Comparison of ENCODE assay signal across 14 cellular contexts in the genomic region with DNA sequence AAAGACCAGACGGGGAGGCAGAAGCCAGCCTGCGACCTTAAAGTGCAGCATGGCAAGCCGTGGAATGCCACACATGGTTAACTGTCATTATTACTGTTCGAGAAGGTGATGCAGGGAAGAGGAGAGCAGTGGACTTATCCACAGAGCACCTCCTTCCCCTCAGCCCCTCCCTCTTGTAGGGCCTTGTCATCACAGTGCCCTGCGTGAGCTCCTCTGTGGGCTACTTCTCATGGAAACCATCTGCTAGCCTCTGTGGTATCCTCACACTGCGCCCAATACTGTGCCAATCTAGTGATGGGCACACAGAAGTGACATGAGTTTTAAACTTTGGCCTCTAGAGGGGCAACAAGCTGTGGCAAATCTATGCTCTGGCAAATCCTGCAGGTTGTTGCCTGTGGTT. TPM values are rescaled to one million over a fixed set of nuclear protein-coding genes. Genes with fewer than 3 reads are reported as not detected.
DNase-seq lines count a peak whose midpoint lies in the region; ATAC-seq and TF ChIP-seq lines count a peak whose summit lies in the region.
"Had no signal": no experiment of that assay in that cellular context is flagged by ENCODE, and none has a peak within 500 bp of the region (broad histone marks: within the 10 kb centered on the region; RNA-seq: fewer than 3 reads in every experiment).

No MANE protein-coding gene starts in this region.

- H3K9me3 Mint-ChIP-seq in activated naive CD4-positive, alpha-beta T cell treated with anti-CD3 and anti-CD28 coated beads, Interleukin-2, amount 10 ng/mL, durations not matched to agents 7 days and 5 days, result no peaks in the 10 kb centered on the region
- no peaks in the 10 kb centered on the region for H3K9me3 Mint-ChIP-seq in natural killer cell treated with Interleukin-12 subunit alpha and Interleukin-12 subunit beta and Interleukin-15 and Interleukin-18, amount 100 ng/mL, for 72 hours
- H3K9me3 Mint-ChIP-seq: H9 had no signal

- peaks cover 21% of the 10 kb centered on the region for H3K36me3 Mint-ChIP-seq in activated naive CD4-positive, alpha-beta T cell treated with anti-CD3 and anti-CD28 coated beads, Interleukin-2, amount 10 ng/mL, durations not matched to agents 7 days and 5 days
- no peaks in the 10 kb centered on the region for H3K36me3 Mint-ChIP-seq in natural killer cell treated with Interleukin-12 subunit alpha and Interleukin-12 subunit beta and Interleukin-15 and Interleukin-18, amount 100 ng/mL, for 72 hours

- no peaks in the 10 kb centered on the region for H3F3A ChIP-seq in Loucy (ENCODE audit: low read depth)

- TF ChIP-seq POLR2A in uterus (IDR thresholded peaks at IDR 0.05), result no peak

- peaks cover 67% of the 10 kb centered on the region for H3K4me1 Mint-ChIP-seq in activated naive CD4-positive, alpha-beta T cell treated with anti-CD3 and anti-CD28 coated beads, Interleukin-2, amount 10 ng/mL, durations not matched to agents 7 days and 5 days
- peaks cover 38 to 48% of the 10 kb centered on the region in 2 donors for H3K4me1 Mint-ChIP-seq in natural killer cell treated with Interleukin-12 subunit alpha and Interleukin-12 subunit beta and Interleukin-15 and Interleukin-18, amount 100 ng/mL, for 72 hours (ENCODE audit: low read depth in 2 of 2)

- POLR2A ChIA-PET in OCI-LY7 (lab: Charles Lee), result interaction anchor here (1.7 to 2.7 kb wide), 4 partner anchors 17 to 44 kb away, joined by 5 to 39 read pairs (median 10); a partner anchor contains a TSS

- peak overlapping the region; percentile 82 for H3K4me3 Mint-ChIP-seq in activated naive CD4-positive, alpha-beta T cell treated with anti-CD3 and anti-CD28 coated beads, Interleukin-2, amount 10 ng/mL, durations not matched to agents 7 days and 5 days
- H3K4me3 Mint-ChIP-seq in natural killer cell treated with Interleukin-12 subunit alpha and Interleukin-12 subunit beta and Interleukin-15 and Interleukin-18, amount 100 ng/mL, for 72 hours, result peak overlapping the region; percentile 96
- H3K4me3 Mint-ChIP-seq: H9 had no signal

- intact Hi-C loops in uterus (cut with DNase I; ENCODE audit: low total_unique reads) (no loop called here), OCI-LY7 (cut with micrococcal nuclease; ENCODE audit: unreplicated experiment) (no loop called here)

- no peak overlapping the region for H2AFZ ChIP-seq in Loucy (ENCODE audit: low read length)
- H2AFZ ChIP-seq in OCI-LY7 (ENCODE audit: low read length), result no peak overlapping the region; the same call in 1 of the 2 replicates

- H3K9me3 ChIP-seq in Loucy (ENCODE audit: insufficient read depth, low read depth, low read length), result no peaks in the 10 kb centered on the region
- H3K9me3 ChIP-seq in uterus, result no peaks in the 10 kb centered on the region
- H3K9me3 ChIP-seq in OCI-LY7 (ENCODE audit: low read length), result no peaks in the 10 kb centered on the region
- H3K9me3 ChIP-seq: ascending aorta, heart left ventricle had no signal

- H3K27ac Mint-ChIP-seq in activated naive CD4-positive, alpha-beta T cell treated with anti-CD3 and anti-CD28 coated beads, Interleukin-2, amount 10 ng/mL, durations not matched to agents 7 days and 5 days, result peak overlapping the region; percentile 97
- peak overlapping the region; percentile 89 to 97 for H3K27ac Mint-ChIP-seq in natural killer cell treated with Interleukin-12 subunit alpha and Interleukin-12 subunit beta and Interleukin-15 and Interleukin-18, amount 100 ng/mL, for 72 hours
- H3K27ac Mint-ChIP-seq: H9 had no signal

- H3K9ac ChIP-seq in Loucy (ENCODE audit: low read depth, low read length, poor library complexity, severe bottlenecking), result peak overlapping the region; percentile 75

- H3K27me3 ChIP-seq in GM06990 (replicated peaks; ENCODE audit: control insufficient read depth, insufficient read depth, low read length) (no peaks in the 10 kb centered on the region), Loucy (ENCODE audit: insufficient read depth, low read length, poor library complexity, severe bottlenecking) (no peaks in the 10 kb centered on the region), uterus (no peaks in the 10 kb centered on the region)
- H3K27me3 ChIP-seq: ascending aorta, heart left ventricle had no signal

- peak; percentile 34 to 58 for ATAC-seq in natural killer cell treated with Interleukin-12 subunit alpha and Interleukin-12 subunit beta and Interleukin-15 and Interleukin-18, amount 100 ng/mL, for 72 hours
- no peak for ATAC-seq in HG02642 (IDR thresholded peaks at IDR 0.05; ENCODE audit: poor library complexity, unreplicated experiment)
- ATAC-seq: left lobe of liver had no signal

- H3K4me3 ChIP-seq in GM06990 (replicated peaks; ENCODE audit: low read depth, low read length), result peak overlapping the region; percentile 75
- peak overlapping the region; percentile 74 for H3K4me3 ChIP-seq in Loucy (ENCODE audit: low read length, poor library complexity, severe bottlenecking)
- no peak overlapping the region for H3K4me3 ChIP-seq in uterus
- H3K4me3 ChIP-seq in OCI-LY7 (ENCODE audit: low read depth, low read length, poor library complexity, severe bottlenecking), result no peak overlapping the region
- H3K4me3 ChIP-seq: SK-N-MC had no signal

- TF ChIP-seq CTCF in GM06990 (IDR thresholded peaks at IDR 0.05; ENCODE audit: insufficient read depth, low read length, poor library complexity, severe bottlenecking) (no peak), Loucy (conservative IDR thresholded peaks at IDR 0.05; ENCODE audit: low read length) (0 out of 2 replicates have a peak, but pooled peaks have one; percentile 25), uterus (IDR thresholded peaks at IDR 0.05) (no peak), OCI-LY7 (conservative IDR thresholded peaks at IDR 0.05; ENCODE audit: low read length) (no peak)

- DNase-seq in GM06990 (ENCODE audit: extremely low read depth, insufficient read length), result no peak
- DNase-seq in activated naive CD4-positive, alpha-beta T cell treated with anti-CD3 and anti-CD28 coated beads, Interleukin-2, amount 10 ng/mL, durations not matched to agents 7 days and 5 days, result peak; percentile 56
- no peak for DNase-seq in natural killer cell treated with Interleukin-12 subunit alpha and Interleukin-12 subunit beta and Interleukin-15 and Interleukin-18, amount 100 ng/mL, for 72 hours (ENCODE audit: low spot score)
- DNase-seq in uterus, result no peak
- DNase-seq in OCI-LY7 (ENCODE audit: low spot score), result no peak
- DNase-seq: COR-L47, H9, heart left ventricle, NCI-H187 had no signal

- no peaks in the 10 kb centered on the region; the same call in 1 of the 2 replicates for H3K79me2 ChIP-seq in Loucy (ENCODE audit: insufficient read depth, low read length)
- H3K79me2 ChIP-seq in OCI-LY7 (ENCODE audit: insufficient read depth, low read depth, low read length), result no peaks in the 10 kb centered on the region

- CTCF ChIA-PET in activated naive CD4-positive, alpha-beta T cell treated with anti-CD3 and anti-CD28 coated beads, Interleukin-2, amount 10 ng/mL, durations not matched to agents 7 days and 5 days (lab: Charles Lee), result interaction anchor here (0.7 to 4.8 kb wide), 6 partner anchors 15 to 158 kb away, joined by 3 to 21 read pairs (median 10); a partner anchor contains a TSS
- CTCF ChIA-PET in OCI-LY7 (lab: Charles Lee; ENCODE audit: unreplicated experiment), result no interaction called here

- no peak overlapping the region for H3K27ac ChIP-seq in uterus
- H3K27ac ChIP-seq in OCI-LY7 (ENCODE audit: low read depth, low read length, poor library complexity, severe bottlenecking), result no peak overlapping the region
- H3K27ac ChIP-seq: ascending aorta, SK-N-MC had no signal

- H3K4me2 ChIP-seq in Loucy (ENCODE audit: low read depth, low read length, poor library complexity, severe bottlenecking) (peak overlapping the region; percentile 77), OCI-LY7 (ENCODE audit: low read length) (no peak overlapping the region)

- no peaks in the 10 kb centered on the region for H3K27me3 Mint-ChIP-seq in activated naive CD4-positive, alpha-beta T cell treated with anti-CD3 and anti-CD28 coated beads, Interleukin-2, amount 10 ng/mL, durations not matched to agents 7 days and 5 days
- H3K27me3 Mint-ChIP-seq in natural killer cell treated with Interleukin-12 subunit alpha and Interleukin-12 subunit beta and Interleukin-15 and Interleukin-18, amount 100 ng/mL, for 72 hours, result no peaks in the 10 kb centered on the region

- H3K9me2 ChIP-seq in Loucy (replicated peaks; ENCODE audit: low read depth, low read length) (no peaks in the 10 kb centered on the region), OCI-LY7 (ENCODE audit: insufficient read depth, low read length) (no peaks in the 10 kb centered on the region)

- peaks cover 24% of the 10 kb centered on the region for H3K4me1 ChIP-seq in Loucy (ENCODE audit: insufficient read depth, low read length, poor library complexity, severe bottlenecking)
- no peaks in the 10 kb centered on the region for H3K4me1 ChIP-seq in uterus
- peaks cover 14% of the 10 kb centered on the region for H3K4me1 ChIP-seq in OCI-LY7 (ENCODE audit: insufficient read depth, low read length, poor library complexity, severe bottlenecking)
- H3K4me1 ChIP-seq: ascending aorta had no signal

- H4K20me1 ChIP-seq in Loucy (ENCODE audit: insufficient read depth, low read length, poor library complexity, severe bottlenecking) (no peaks in the 10 kb centered on the region), OCI-LY7 (ENCODE audit: insufficient read depth, low read length) (no peaks in the 10 kb centered on the region)

- no TSS peak for BruUV-seq in OCI-LY7 (replicated peaks; lab: Mats Ljungman, UMichigan)

- peaks cover 9% of the 10 kb centered on the region for H3K36me3 ChIP-seq in GM06990 (ENCODE audit: control insufficient read depth, insufficient read depth, low read length)
- no peaks in the 10 kb centered on the region for H3K36me3 ChIP-seq in Loucy (ENCODE audit: insufficient read depth, low read length)
- no peaks in the 10 kb centered on the region for H3K36me3 ChIP-seq in uterus
- no peaks in the 10 kb centered on the region for H3K36me3 ChIP-seq in OCI-LY7 (ENCODE audit: insufficient read depth, low read length)
- H3K36me3 ChIP-seq: ascending aorta, heart left ventricle had no signal

RNA-seq across cellular contexts. Expression of a gene that starts 18.2 kb away (rescaled TPM):
- total RNA-seq in natural killer cell treated with Interleukin-12 subunit alpha and Interleukin-12 subunit beta and Interleukin-15 and Interleukin-18, amount 100 ng/mL, for 72 hours, result 10 to 100 TPM; 25.1 to 26.3 TPM
- 10 to 100 TPM in 2 of 4 donors, 1 to 10 TPM in 2; 4.1 to 24.3 (median 11.0) TPM for total RNA-seq in uterus
- total RNA-seq in OCI-LY7 (2014; rRNA removed; shearing (Covaris generic)), result 21.7 and 23.8 TPM in 2 replicates
- 17.3 and 17.4 TPM in 2 replicates for total RNA-seq in OCI-LY7 (2022)

RNA-seq across cellular contexts. Expression of a gene that starts 50.6 kb away (rescaled TPM):
- total RNA-seq in natural killer cell treated with Interleukin-12 subunit alpha and Interleukin-12 subunit beta and Interleukin-15 and Interleukin-18, amount 100 ng/mL, for 72 hours, result 100 to 1,000 TPM; 205 to 211 TPM
- total RNA-seq in uterus (10 to 100 TPM; 10.2 to 61.0 (median 29.0) TPM), OCI-LY7 (2022) (312 and 330 TPM in 2 replicates)
- total RNA-seq in OCI-LY7 (2014; rRNA removed; shearing (Covaris generic)), result 132 and 167 TPM in 2 replicates

Comparison
In these comparisons a context has a peak if more than half of its experiments do, and no peak if none do; other contexts are left out.
1. H3K4me3 ChIP-seq: peak in GM06990 (single experiment) and Loucy (single experiment); none in uterus (0 of 2) and OCI-LY7 (single experiment).